In genomic region chr1:191155178-191155577, GRCh38 we compare ENCODE assay signal across 36 cellular contexts.
"Had no signal": no experiment of that assay in that cellular context is flagged by ENCODE, and none has a peak within 500 bp of the region (broad histone marks: within the 10 kb centered on the region; RNA-seq: fewer than 3 reads in every experiment).

No MANE protein-coding gene starts in this region.

- ATAC-seq: activated CD8-positive, alpha-beta T cell treated with anti-CD3 and anti-CD28 coated beads for 36 hours; activated T-cell treated with anti-CD3 and anti-CD28 coated beads, Interleukin-2, amount 50 U/mL, for 72 hours; activated T-helper 17 cell treated with anti-CD3 and anti-CD28 coated beads, Interleukin-2, amount 50 U/mL, for 72 hours; PC-3; Right ventricle myocardium inferior; SK-N-SH treated with all-trans-retinoic acid at 6 μM for 48 hours had no signal

- H3K4me3 ChIP-seq: ascending aorta, cardiac muscle cell, MG63 had no signal

- DNase-seq: activated CD4-positive, alpha-beta T cell treated with anti-CD3 and anti-CD28 coated beads, Interleukin-2, amount 10 ng/mL, durations not matched to agents 24 days and 14 days; activated CD4-positive, alpha-beta T cell treated with anti-CD3 and anti-CD28 coated beads, Interleukin-2, amount 50 U/mL, for 4 hours; activated CD8-positive, alpha-beta T cell treated with anti-CD3 and anti-CD28 coated beads for 36 hours; activated effector memory CD4-positive, alpha-beta T cell treated with anti-CD3 and anti-CD28 coated beads, Interleukin-2, amount 50 U/mL, for 16 hours; activated naive CD4-positive, alpha-beta T cell; activated naive CD8-positive, alpha-beta T cell treated with anti-CD3 and anti-CD28 coated beads, Interleukin-2, amount 10 ng/mL, durations not matched to agents 7 days and 5 days; activated T-cell treated with anti-CD3 and anti-CD28 coated beads, Interleukin-2, amount 50 U/mL, for 1 hour; activated T-cell treated with anti-CD3 and anti-CD28 coated beads, Interleukin-2, amount 50 U/mL, for 72 hours; amygdala; Kasumi-1; KG1; MG63; NCI-H1048; NCI-H146; NCI-H187; NCI-H2029 treated with DMSO at 0.1 percent for 48 hours; NCI-H2107; NCI-H2171; NCI-H510A; NCI-H526; NCI-H774; PC-3; SIG-M5; SW 1271; T-helper 1 cell; T-helper 2 cell; T1000 had no signal

- H3K36me3 Mint-ChIP-seq: activated naive CD4-positive, alpha-beta T cell treated with anti-CD3 and anti-CD28 coated beads, Interleukin-2, amount 50 U/mL, for 24 hours; activated naive CD8-positive, alpha-beta T cell treated with anti-CD3 and anti-CD28 coated beads, Interleukin-2, amount 10 ng/mL, durations not matched to agents 7 days and 5 days had no signal

- H3K4me1 ChIP-seq: ascending aorta had no signal

- H3K27me3 ChIP-seq: ascending aorta, cardiac muscle cell, MG63 had no signal

- H3K9me3 ChIP-seq: MG63 had no signal

- H3K36me3 ChIP-seq: ascending aorta, cardiac muscle cell, MG63 had no signal

- H3K27ac Mint-ChIP-seq: activated CD4-positive, alpha-beta T cell treated with anti-CD3 and anti-CD28 coated beads, Interleukin-2, amount 10 ng/mL, durations not matched to agents 24 days and 14 days; activated CD8-positive, alpha-beta T cell treated with anti-CD3 and anti-CD28 coated beads for 36 hours; activated naive CD4-positive, alpha-beta T cell treated with anti-CD3 and anti-CD28 coated beads, Interleukin-2, amount 50 U/mL, for 24 hours; activated naive CD8-positive, alpha-beta T cell treated with anti-CD3 and anti-CD28 coated beads, Interleukin-2, amount 10 ng/mL, durations not matched to agents 7 days and 5 days; activated T-cell treated with anti-CD3 and anti-CD28 coated beads, Interleukin-2, amount 50 U/mL, for 72 hours; activated T-helper 17 cell treated with anti-CD3 and anti-CD28 coated beads, Interleukin-2, amount 50 U/mL, for 72 hours had no signal

- H3K9me3 Mint-ChIP-seq: activated CD4-positive, alpha-beta T cell treated with anti-CD3 and anti-CD28 coated beads, Interleukin-2, amount 10 ng/mL, durations not matched to agents 24 days and 14 days had no signal

- FAIRE-seq: RCC 7860 had no signal

- H3K27ac ChIP-seq: ascending aorta, cardiac muscle cell, RWPE1 had no signal

- H3K27me3 Mint-ChIP-seq: activated CD4-positive, alpha-beta T cell treated with anti-CD3 and anti-CD28 coated beads, Interleukin-2, amount 10 ng/mL, durations not matched to agents 24 days and 14 days; activated CD8-positive, alpha-beta T cell treated with anti-CD3 and anti-CD28 coated beads for 36 hours; activated naive CD4-positive, alpha-beta T cell treated with anti-CD3 and anti-CD28 coated beads, Interleukin-2, amount 50 U/mL, for 24 hours; activated naive CD8-positive, alpha-beta T cell treated with anti-CD3 and anti-CD28 coated beads, Interleukin-2, amount 10 ng/mL, durations not matched to agents 7 days and 5 days; activated T-helper 17 cell treated with anti-CD3 and anti-CD28 coated beads, Interleukin-2, amount 50 U/mL, for 72 hours; central memory CD8-positive, alpha-beta T cell had no signal

- H3K4me1 Mint-ChIP-seq: activated CD4-positive, alpha-beta T cell treated with anti-CD3 and anti-CD28 coated beads, Interleukin-2, amount 10 ng/mL, durations not matched to agents 24 days and 14 days; activated naive CD4-positive, alpha-beta T cell treated with anti-CD3 and anti-CD28 coated beads, Interleukin-2, amount 50 U/mL, for 24 hours; activated naive CD8-positive, alpha-beta T cell treated with anti-CD3 and anti-CD28 coated beads, Interleukin-2, amount 10 ng/mL, durations not matched to agents 7 days and 5 days; activated T-helper 17 cell treated with anti-CD3 and anti-CD28 coated beads, Interleukin-2, amount 50 U/mL, for 72 hours; central memory CD8-positive, alpha-beta T cell had no signal

- H3K4me3 Mint-ChIP-seq: activated CD4-positive, alpha-beta T cell treated with anti-CD3 and anti-CD28 coated beads, Interleukin-2, amount 10 ng/mL, durations not matched to agents 24 days and 14 days; activated CD8-positive, alpha-beta T cell treated with anti-CD3 and anti-CD28 coated beads for 36 hours; activated naive CD4-positive, alpha-beta T cell treated with anti-CD3 and anti-CD28 coated beads, Interleukin-2, amount 50 U/mL, for 24 hours; activated naive CD8-positive, alpha-beta T cell treated with anti-CD3 and anti-CD28 coated beads, Interleukin-2, amount 10 ng/mL, durations not matched to agents 7 days and 5 days; activated T-cell treated with anti-CD3 and anti-CD28 coated beads, Interleukin-2, amount 50 U/mL, for 72 hours; activated T-helper 17 cell treated with anti-CD3 and anti-CD28 coated beads, Interleukin-2, amount 50 U/mL, for 72 hours; central memory CD8-positive, alpha-beta T cell had no signal
